In genomic region chr7:6026917-6027316, GRCh38 we compare ENCODE assay signal across 10 cellular contexts. TPM values are rescaled to one million over a fixed set of nuclear protein-coding genes. Genes with fewer than 3 reads are reported as not detected.
DNase-seq lines count a peak whose midpoint lies in the region; ATAC-seq, FAIRE-seq and TF ChIP-seq lines count a peak whose summit lies in the region.
"Had no signal": no experiment of that assay in that cellular context is flagged by ENCODE, and none has a peak within 500 bp of the region (broad histone marks: within the 10 kb centered on the region; RNA-seq: fewer than 3 reads in every experiment).

No MANE protein-coding gene starts in this region.

- H3K27me3 ChIP-seq in CD4-positive, CD25-positive, alpha-beta regulatory T cell (ENCODE audit: control insufficient read depth, insufficient read depth, low read length) = no peaks in the 10 kb centered on the region
- H3K27me3 ChIP-seq in PC-3 (ENCODE audit: low read length) = no peaks in the 10 kb centered on the region
- no peaks in the 10 kb centered on the region for H3K27me3 ChIP-seq in mesendoderm (ENCODE audit: insufficient read depth, low read length, poor library complexity)

- no peak overlapping the region for H3K23ac ChIP-seq in mesendoderm (ENCODE audit: low read length)

- no peaks in the 10 kb centered on the region for H3K27me3 Mint-ChIP-seq in CD4-positive, CD25-positive, alpha-beta regulatory T cell
- no peaks in the 10 kb centered on the region for H3K27me3 Mint-ChIP-seq in brain
- H3K27me3 Mint-ChIP-seq in naive B cell = no peaks in the 10 kb centered on the region

- no peak overlapping the region for H2BK120ac ChIP-seq in mesendoderm (ENCODE audit: low read depth, low read length)

- no peak overlapping the region for H4K8ac ChIP-seq in mesendoderm (ENCODE audit: low read depth, low read length)

- H3K9me3 Mint-ChIP-seq in CD4-positive, CD25-positive, alpha-beta regulatory T cell = no peaks in the 10 kb centered on the region
- H3K9me3 Mint-ChIP-seq in brain = no peaks in the 10 kb centered on the region
- no peaks in the 10 kb centered on the region for H3K9me3 Mint-ChIP-seq in naive B cell

- no peak overlapping the region for H2BK15ac ChIP-seq in mesendoderm (replicated peaks; ENCODE audit: low read depth)

- H3K36me3 ChIP-seq in CD4-positive, CD25-positive, alpha-beta regulatory T cell (ENCODE audit: control insufficient read depth, insufficient read depth, low read length) = peaks cover 69% of the 10 kb centered on the region
- H3K36me3 ChIP-seq in PC-3 (ENCODE audit: low read depth, low read length) (peaks cover 54% of the 10 kb centered on the region), mesendoderm (ENCODE audit: control insufficient read depth, insufficient read depth, low read length) (peaks cover 19% of the 10 kb centered on the region)

- H3K18ac ChIP-seq in mesendoderm (ENCODE audit: low read length) = no peak overlapping the region

- POLR2A ChIA-PET in PC-3 (lab: Charles Lee; ENCODE audit: unreplicated experiment) = interaction anchor here (0.6 kb wide), 1 partner anchor 18 kb away, joined by 3 read pairs; the partner anchor contains the start of genes AIMP2 and PMS2

- H3K9ac ChIP-seq in PC-3 (ENCODE audit: low read length) = no peak overlapping the region
- no peak overlapping the region for H3K9ac ChIP-seq in mesendoderm (ENCODE audit: low read length)

- no peak for TF ChIP-seq CTCF in brain (conservative IDR thresholded peaks at IDR 0.05)
- no peak for TF ChIP-seq CTCF in PC-3 (conservative IDR thresholded peaks at IDR 0.05; ENCODE audit: low read depth, low read length)

- peak overlapping the region in 2 of 4 donors; percentile 80 to 88 for H3K4me3 Mint-ChIP-seq in CD4-positive, CD25-positive, alpha-beta regulatory T cell
- H3K4me3 Mint-ChIP-seq in brain (no peak overlapping the region), naive B cell (peak overlapping the region in 7 of 8 donors; percentile 65 to 88 (median 81))

- H3K4me1 Mint-ChIP-seq in CD4-positive, CD25-positive, alpha-beta regulatory T cell = peaks cover 10 to 31% (median 15%) of the 10 kb centered on the region in 4 donors
- H3K4me1 Mint-ChIP-seq in brain (no peaks in the 10 kb centered on the region), naive B cell (peaks cover 18 to 21% (median 19%) of the 10 kb centered on the region in 3 donors)

- peak overlapping the region; percentile 57 for H3K27ac ChIP-seq in CD4-positive, CD25-positive, alpha-beta regulatory T cell (ENCODE audit: insufficient read depth, low read length, poor library complexity, severe bottlenecking)
- H3K27ac ChIP-seq in PC-3 (ENCODE audit: low read length) = no peak overlapping the region
- H3K27ac ChIP-seq in mesendoderm (ENCODE audit: low read depth, low read length) = no peak overlapping the region

- BruUV-seq in PC-3 (replicated peaks; lab: Mats Ljungman, UMichigan) = no TSS peak

- H3K27ac Mint-ChIP-seq in CD4-positive, CD25-positive, alpha-beta regulatory T cell = peak overlapping the region; percentile 79 to 94 (median 83)
- H3K27ac Mint-ChIP-seq in brain (peak overlapping the region in 3 of 5 experiments; percentile 3 to 71 (median 24)), naive B cell (peak overlapping the region; percentile 81 to 97 (median 94))

- peaks cover 15% of the 10 kb centered on the region for H3K4me1 ChIP-seq in CD4-positive, CD25-positive, alpha-beta regulatory T cell (ENCODE audit: control insufficient read depth, insufficient read depth, low read length, poor library complexity, severe bottlenecking)
- H3K4me1 ChIP-seq in PC-3 (ENCODE audit: insufficient read depth, low read length) (no peaks in the 10 kb centered on the region), mesendoderm (ENCODE audit: control insufficient read depth, low read depth, low read length) (no peaks in the 10 kb centered on the region)

- H3K9me3 ChIP-seq in CD4-positive, CD25-positive, alpha-beta regulatory T cell (ENCODE audit: control insufficient read depth in 2 of 2, low read length in 2 of 2) = no peaks in the 10 kb centered on the region
- H3K9me3 ChIP-seq in PC-3 (ENCODE audit: low read length) = no peaks in the 10 kb centered on the region

- no peak overlapping the region for H2BK5ac ChIP-seq in mesendoderm (ENCODE audit: low read length)

- FAIRE-seq in HTR-8/SVneo (lab: Jason Lieb, UNC) = no peak

- H4K20me1 ChIP-seq in PC-3 (ENCODE audit: low read length) = no peaks in the 10 kb centered on the region

- peaks cover 5% of the 10 kb centered on the region for H3K79me1 ChIP-seq in mesendoderm (ENCODE audit: low read length)

- H3K79me2 ChIP-seq in PC-3 (ENCODE audit: low read length) = no peaks in the 10 kb centered on the region
- no peaks in the 10 kb centered on the region for H3K79me2 ChIP-seq in mesendoderm (ENCODE audit: control insufficient read depth, insufficient read depth, low read length)

- no peak overlapping the region for H3K4ac ChIP-seq in mesendoderm (ENCODE audit: low read depth, low read length)

- no peaks in the 10 kb centered on the region for H3K9me2 ChIP-seq in PC-3 (replicated peaks; ENCODE audit: low read length)

- WGBS in mesendoderm (ENCODE audit: extremely low coverage, insufficient coverage, low lambda C conversion rate) = no CpG with 5 or more reads among the region's 8 CpGs

- no peak overlapping the region for H3K4me2 ChIP-seq in PC-3 (ENCODE audit: low read length)
- H3K4me2 ChIP-seq in mesendoderm (ENCODE audit: low read length) = no peak overlapping the region

- in situ Hi-C loops in KBM-7 (cut with MboI; ENCODE audit: low pct_unique_long_range_greater_than_20kb, low sequenced_read_pairs) = no loop called here

- no peak overlapping the region for H3K56ac ChIP-seq in mesendoderm (ENCODE audit: low read length)

- no peak for DNase-seq in CD4-positive, CD25-positive, alpha-beta regulatory T cell
- DNase-seq in KBM-7 (peak; percentile 52), naive B cell (no peak), PC-3 (no peak), HTR-8/SVneo (ENCODE audit: insufficient read length, low spot score) (no peak), mesendoderm (no peak)
- DNase-seq: NCI-H1930 had no signal

- peak overlapping the region; percentile 51 for H3K4me3 ChIP-seq in CD4-positive, CD25-positive, alpha-beta regulatory T cell (ENCODE audit: low read depth, low read length)
- H3K4me3 ChIP-seq in PC-3 (ENCODE audit: low read length) = no peak overlapping the region
- H3K4me3 ChIP-seq in mesendoderm (ENCODE audit: low read length) = no peak overlapping the region

- CTCF ChIA-PET in PC-3 (lab: Charles Lee) = interaction anchor here (0.5 to 1.4 kb wide), 2 partner anchors 30 to 216 kb away, joined by 9 to 10 read pairs; no protein-coding TSS in a partner anchor

- H3K36me3 Mint-ChIP-seq in CD4-positive, CD25-positive, alpha-beta regulatory T cell = peaks cover 44% of the 10 kb centered on the region
- H3K36me3 Mint-ChIP-seq in brain = peaks cover 86% of the 10 kb centered on the region
- H3K36me3 Mint-ChIP-seq in naive B cell = peaks cover 22 to 23% of the 10 kb centered on the region in 2 donors

- ATAC-seq in CD4-positive, CD25-positive, alpha-beta regulatory T cell (ENCODE audit: low read depth in 2 of 2) = no peak
- peak; percentile 20 to 21 for ATAC-seq in naive B cell (ENCODE audit: low read depth in 2 of 2)
- no peak for ATAC-seq in GM18868 (IDR thresholded peaks at IDR 0.05; ENCODE audit: unreplicated experiment)
- no peak for ATAC-seq in PC-3

- intact Hi-C loops in PC-3 (cut with micrococcal nuclease) = no loop called here

- H2AFZ ChIP-seq in PC-3 (ENCODE audit: low read length) = no peak overlapping the region

- no peak overlapping the region for H4K5ac ChIP-seq in mesendoderm (ENCODE audit: low read length)

- no peaks in the 10 kb centered on the region for H3F3A ChIP-seq in PC-3 (ENCODE audit: low read length, unreplicated experiment)

- no peak overlapping the region for H2AK5ac ChIP-seq in mesendoderm (ENCODE audit: low read length)

RNA-seq across cellular contexts. Expression of gene ANKRD61, which starts 4.3 kb away (rescaled TPM):
- not detected for total RNA-seq in CD4-positive, CD25-positive, alpha-beta regulatory T cell
- under 1 TPM in 3 of 4 donors, not detected in 1; 0.15 to 0.53 (median 0.32) TPM for polyA plus RNA-seq in CD4-positive, CD25-positive, alpha-beta regulatory T cell
- polyA plus RNA-seq in brain (ENCODE audit: insufficient read depth, low read depth, low replicate concordance) (not detected), naive B cell (ENCODE audit: low read depth in 6 of 6) (under 1 TPM in 4 of 6 donors, not detected in 2; 0.25 to 0.85 (median 0.41) TPM)
- 0.23 and 0.26 TPM in 2 replicates for total RNA-seq in PC-3 (2014; rRNA removed)
- 0.11 TPM for polyA plus RNA-seq in mesendoderm (2013, experiment 1 of 2)
- polyA plus RNA-seq in mesendoderm (2013, experiment 2 of 2) = 0.08 TPM
- total RNA-seq: T-helper 2 cell treated with Interferon-gamma antibody and Interleukin-4, amounts not matched to agents 100 ng/mL and 5 ng/mL, for 36 hours had no signal

RNA-seq across cellular contexts. Expression of gene AIMP2, which starts 17.8 kb away (rescaled TPM):
- 9.6 TPM for total RNA-seq in CD4-positive, CD25-positive, alpha-beta regulatory T cell
- polyA plus RNA-seq in CD4-positive, CD25-positive, alpha-beta regulatory T cell = 10 to 100 TPM; 20.3 to 36.1 (median 27.9) TPM
- polyA plus RNA-seq in brain (ENCODE audit: insufficient read depth, low read depth, low replicate concordance) (47.7 TPM), naive B cell (ENCODE audit: low read depth in 6 of 6) (10 to 100 TPM; 14.2 to 24.3 (median 17.1) TPM)
- total RNA-seq in PC-3 (2014; rRNA removed) = 62.3 and 68.4 TPM in 2 replicates
- 107 TPM for polyA plus RNA-seq in mesendoderm (2013, experiment 1 of 2)
- 105 TPM for polyA plus RNA-seq in mesendoderm (2013, experiment 2 of 2)

RNA-seq across cellular contexts. Expression of gene PMS2, which starts 18.1 kb away (rescaled TPM):
- total RNA-seq in CD4-positive, CD25-positive, alpha-beta regulatory T cell = 13.4 TPM
- 10 to 100 TPM in 1 of 4 donors, 1 to 10 TPM in 3; 7.1 to 13.3 (median 8.6) TPM for polyA plus RNA-seq in CD4-positive, CD25-positive, alpha-beta regulatory T cell
- polyA plus RNA-seq in brain (ENCODE audit: insufficient read depth, low read depth, low replicate concordance) (11.7 TPM), naive B cell (ENCODE audit: low read depth in 6 of 6) (10 to 100 TPM in 3 of 6 donors, 1 to 10 TPM in 3; 2.9 to 12.9 (median 10.1) TPM)
- total RNA-seq in PC-3 (2014; rRNA removed) = 14.3 and 16.2 TPM in 2 replicates
- 6.3 TPM for polyA plus RNA-seq in mesendoderm (2013, experiment 1 of 2)
- 7.0 TPM for polyA plus RNA-seq in mesendoderm (2013, experiment 2 of 2)

RNA-seq across cellular contexts. Expression of gene EIF2AK1, which starts 32.1 kb away (rescaled TPM):
- total RNA-seq in CD4-positive, CD25-positive, alpha-beta regulatory T cell = 65.1 TPM
- polyA plus RNA-seq in CD4-positive, CD25-positive, alpha-beta regulatory T cell = 10 to 100 TPM; 72.3 to 86.5 (median 78.4) TPM
- polyA plus RNA-seq in brain (ENCODE audit: insufficient read depth, low read depth, low replicate concordance) (147 TPM), naive B cell (ENCODE audit: low read depth in 6 of 6) (100 to 1,000 TPM in 1 of 6 donors, 10 to 100 TPM in 5; 72.1 to 104 (median 92.5) TPM)
- total RNA-seq in PC-3 (2014; rRNA removed) = 239 and 325 TPM in 2 replicates
- 43.9 TPM for polyA plus RNA-seq in mesendoderm (2013, experiment 1 of 2)
- 43.8 TPM for polyA plus RNA-seq in mesendoderm (2013, experiment 2 of 2)

RNA-seq across cellular contexts. Expression of gene RSPH10B, which starts 56.4 kb away (rescaled TPM):
- total RNA-seq in CD4-positive, CD25-positive, alpha-beta regulatory T cell = not detected
- polyA plus RNA-seq in CD4-positive, CD25-positive, alpha-beta regulatory T cell = not detected
- not detected for polyA plus RNA-seq in brain (ENCODE audit: insufficient read depth, low read depth, low replicate concordance)
- polyA plus RNA-seq in naive B cell (ENCODE audit: low read depth in 6 of 6) = not detected
- total RNA-seq in PC-3 (2014; rRNA removed) = not detected in 2 replicates
- 0.14 TPM for polyA plus RNA-seq in mesendoderm (2013, experiment 1 of 2)
- 0.17 TPM for polyA plus RNA-seq in mesendoderm (2013, experiment 2 of 2)
- total RNA-seq: T-helper 2 cell treated with Interferon-gamma antibody and Interleukin-4, amounts not matched to agents 100 ng/mL and 5 ng/mL, for 36 hours had no signal

Comparison
In these comparisons a context has a peak if more than half of its experiments do, and no peak if none do; other contexts are left out.
1. ATAC-seq: peak in naive B cell (2 of 2); none in CD4-positive, CD25-positive, alpha-beta regulatory T cell (0 of 2), GM18868 (single experiment) and PC-3 (single experiment).
2. H3K27ac Mint-ChIP-seq: peak in every context shown above with its lines; median percentile 94 in naive B cell; 83 in CD4-positive, CD25-positive, alpha-beta regulatory T cell; 24 in brain.
3. H3K4me3 Mint-ChIP-seq: peak in naive B cell (7 of 8); none in brain (0 of 5).